11 cellular contexts compared by ENCODE assay signal in the genomic region with DNA sequence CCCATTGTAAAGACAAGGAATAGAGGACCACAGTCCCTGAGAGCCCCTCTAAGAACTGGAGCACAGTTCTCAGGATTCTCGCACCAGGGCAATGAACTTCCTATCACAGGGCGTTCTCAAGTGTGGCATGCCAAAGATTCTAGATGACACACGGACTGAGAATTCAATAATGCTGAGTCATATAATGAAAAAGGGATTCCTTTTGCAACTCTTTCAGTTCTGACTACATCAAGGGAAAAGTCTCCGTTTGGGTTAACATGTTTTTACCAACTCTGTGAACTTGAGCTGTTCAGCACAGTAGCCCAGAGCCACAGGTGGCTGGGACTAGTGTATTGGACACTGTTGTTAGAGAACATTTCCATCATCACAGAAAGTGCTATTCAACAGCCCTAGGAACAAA. TPM values are rescaled to one million over a fixed set of nuclear protein-coding genes. Genes with fewer than 3 reads are reported as not detected.
DNase-seq lines count a peak whose midpoint lies in the region; ATAC-seq and TF ChIP-seq lines count a peak whose summit lies in the region.
"Had no signal": no experiment of that assay in that cellular context is flagged by ENCODE, and none has a peak within 500 bp of the region (broad histone marks: within the 10 kb centered on the region; RNA-seq: fewer than 3 reads in every experiment).

No MANE protein-coding gene starts in this region.

- no peak for DNase-seq in CD4-positive, alpha-beta T cell
- peak; percentile 94 for DNase-seq in HT1080 (ENCODE audit: low read depth)
- peak; percentile 79 for DNase-seq in amniotic stem cell (lab: John Stamatoyannopoulos, UW)
- peak; percentile 94 for DNase-seq in kidney tubule cell (ENCODE audit: low spot score)
- DNase-seq in hippocampal formation (lab: John Stamatoyannopoulos, UW): no peak
- DNase-seq in colonic mucosa: no peak
- DNase-seq in Peyer's patch: no peak
- DNase-seq in KG1 (lab: John Stamatoyannopoulos, UW): no peak
- DNase-seq: activated B cell treated with CpG ODN at 0.5 μM for 24 hours, naive B cell, NCI-H2171 treated with DMSO at 0.1 percent for 48 hours had no signal

- peak overlapping the region; percentile 53 for H3K27ac Mint-ChIP-seq in CD4-positive, alpha-beta T cell
- H3K27ac Mint-ChIP-seq: activated B cell treated with CpG ODN at 0.5 μM for 24 hours had no signal

- H3K9ac ChIP-seq in colonic mucosa (ENCODE audit: low read depth in 2 of 2, low read length in 2 of 2): no peak overlapping the region

- peaks cover 4% of the 10 kb centered on the region for H3K4me1 ChIP-seq in colonic mucosa
- H3K4me1 ChIP-seq in Peyer's patch: peaks cover 0 to 17% (median 4%) of the 10 kb centered on the region in 4 donors

- H3K4me3 ChIP-seq in colonic mucosa: no peak overlapping the region
- H3K4me3 ChIP-seq in Peyer's patch: no peak overlapping the region

- H3K4me1 Mint-ChIP-seq in CD4-positive, alpha-beta T cell (ENCODE audit: low read depth): peaks cover 32% of the 10 kb centered on the region

- H3K9me3 ChIP-seq in CD4-positive, alpha-beta T cell (ENCODE audit: control insufficient read depth, low read length): no peaks in the 10 kb centered on the region
- no peaks in the 10 kb centered on the region for H3K9me3 ChIP-seq in colonic mucosa
- no peaks in the 10 kb centered on the region for H3K9me3 ChIP-seq in Peyer's patch

- intact Hi-C loops in CD4-positive, alpha-beta T cell (cut with DNase I, micrococcal nuclease): loop anchor here in 1 of 2 experiments (1.0 kb wide), 1 partner anchor 126 kb away; no protein-coding TSS in a partner anchor
- intact Hi-C loops in colonic mucosa (cut with DNase I): no loop called here

- H3K27ac ChIP-seq in CD4-positive, alpha-beta T cell (ENCODE audit: low read depth, low read length): no peak overlapping the region
- H3K27ac ChIP-seq in colonic mucosa: no peak overlapping the region
- H3K27ac ChIP-seq in Peyer's patch: no peak overlapping the region

- H3K27me3 Mint-ChIP-seq in CD4-positive, alpha-beta T cell: no peaks in the 10 kb centered on the region
- H3K27me3 Mint-ChIP-seq: activated B cell treated with CpG ODN at 0.5 μM for 24 hours, naive B cell had no signal

- H3K36me3 ChIP-seq in colonic mucosa: no peaks in the 10 kb centered on the region
- H3K36me3 ChIP-seq in Peyer's patch: peaks cover 0 to 43% (median 0%) of the 10 kb centered on the region in 3 donors

- H3K27me3 ChIP-seq in CD4-positive, alpha-beta T cell (ENCODE audit: control insufficient read depth, insufficient read depth, low read length): no peaks in the 10 kb centered on the region
- H3K27me3 ChIP-seq in colonic mucosa (no peaks in the 10 kb centered on the region), Peyer's patch (no peaks in the 10 kb centered on the region)

- TF ChIP-seq CTCF in CD4-positive, alpha-beta T cell (IDR thresholded peaks at IDR 0.05): no peak
- TF ChIP-seq CTCF in colonic mucosa (IDR thresholded peaks at IDR 0.05): no peak
- no peak for TF ChIP-seq CTCF in Peyer's patch (IDR thresholded peaks at IDR 0.05)

- POLR2A ChIA-PET in CD4-positive, alpha-beta T cell (lab: Charles Lee): no interaction called here

- no peaks in the 10 kb centered on the region for H3K9me3 Mint-ChIP-seq in CD4-positive, alpha-beta T cell
- H3K9me3 Mint-ChIP-seq: activated B cell treated with CpG ODN at 0.5 μM for 24 hours had no signal

- TF ChIP-seq POLR2A in Peyer's patch (IDR thresholded peaks at IDR 0.05): no peak

- no peak for ATAC-seq in CD4-positive, alpha-beta T cell (ENCODE audit: poor library complexity)

- CTCF ChIA-PET in CD4-positive, alpha-beta T cell (lab: Charles Lee): no interaction called here

- H3K4me3 Mint-ChIP-seq in CD4-positive, alpha-beta T cell: peak overlapping the region; percentile 45
- H3K4me3 Mint-ChIP-seq: activated B cell treated with CpG ODN at 0.5 μM for 24 hours had no signal

- peaks cover 44% of the 10 kb centered on the region for H3K36me3 Mint-ChIP-seq in CD4-positive, alpha-beta T cell (ENCODE audit: low read depth)

RNA-seq across cellular contexts. Expression of a gene that starts 3.4 kb away (rescaled TPM):
- 1 to 10 TPM; 1.3 to 1.6 TPM for total RNA-seq in CD4-positive, alpha-beta T cell
- 23.7 and 24.2 TPM in 2 replicates for total RNA-seq in HT1080 (2014; rRNA removed; shearing (Covaris generic))
- polyA plus RNA-seq in HT1080 (2015; cell fraction: cytosol; rRNA removed): 27.8 and 29.9 TPM in 2 replicates
- 38.5 and 39.8 TPM in 2 replicates for polyA plus RNA-seq in HT1080 (2015; cell fraction: nucleus; rRNA removed)
- total RNA-seq in colonic mucosa: 10 to 100 TPM; 15.0 to 22.9 TPM
- 10 to 100 TPM in 3 of 4 donors, 1 to 10 TPM in 1; 6.6 to 24.3 (median 18.0) TPM for total RNA-seq in Peyer's patch

RNA-seq across cellular contexts. Expression of a gene that starts 3.8 kb away (rescaled TPM):
- total RNA-seq in CD4-positive, alpha-beta T cell: 1 to 10 TPM; 1.2 to 1.6 TPM
- 38.4 and 60.0 TPM in 2 replicates for total RNA-seq in HT1080 (2014; rRNA removed; shearing (Covaris generic))
- polyA plus RNA-seq in HT1080 (2015; cell fraction: cytosol; rRNA removed): 29.8 and 30.1 TPM in 2 replicates
- 32.1 and 41.2 TPM in 2 replicates for polyA plus RNA-seq in HT1080 (2015; cell fraction: nucleus; rRNA removed)
- total RNA-seq in colonic mucosa: 10 to 100 TPM; 10.4 to 16.4 TPM
- 10 to 100 TPM in 1 of 4 donors, 1 to 10 TPM in 3; 4.4 to 12.4 (median 6.1) TPM for total RNA-seq in Peyer's patch

RNA-seq across cellular contexts. Expression of a gene that starts 22.4 kb away (rescaled TPM):
- 1 to 10 TPM; 1.3 TPM for total RNA-seq in CD4-positive, alpha-beta T cell
- 0.57 and 2.1 TPM in 2 replicates for total RNA-seq in HT1080 (2014; rRNA removed; shearing (Covaris generic))
- 0.78 and 1.0 TPM in 2 replicates for polyA plus RNA-seq in HT1080 (2015; cell fraction: cytosol; rRNA removed)
- polyA plus RNA-seq in HT1080 (2015; cell fraction: nucleus; rRNA removed): 7.8 and 9.4 TPM in 2 replicates
- total RNA-seq in colonic mucosa: 1 to 10 TPM; 1.7 to 2.9 TPM
- 1 to 10 TPM; 2.1 to 8.6 (median 4.7) TPM for total RNA-seq in Peyer's patch

RNA-seq across cellular contexts. Expression of a gene that starts 24.1 kb away (rescaled TPM):
- total RNA-seq in CD4-positive, alpha-beta T cell: 100 to 1,000 TPM; 247 to 248 TPM
- 44.5 and 53.6 TPM in 2 replicates for total RNA-seq in HT1080 (2014; rRNA removed; shearing (Covaris generic))
- polyA plus RNA-seq in HT1080 (2015; cell fraction: cytosol; rRNA removed): 33.2 and 36.7 TPM in 2 replicates
- polyA plus RNA-seq in HT1080 (2015; cell fraction: nucleus; rRNA removed): 18.3 and 21.7 TPM in 2 replicates
- total RNA-seq in colonic mucosa (10 to 100 TPM; 86.2 to 92.3 TPM), Peyer's patch (100 to 1,000 TPM in 1 of 4 donors, 10 to 100 TPM in 3; 49.2 to 267 (median 60.1) TPM)

Comparison
In these comparisons a context has a peak if more than half of its experiments do, and no peak if none do; other contexts are left out.
1. DNase-seq: peak in HT1080 (single experiment), amniotic stem cell (single experiment) and kidney tubule cell (single experiment); none in CD4-positive, alpha-beta T cell (0 of 10), hippocampal formation (0 of 2), colonic mucosa (single experiment), Peyer's patch (0 of 3) and KG1 (single experiment).